ENCODE assay signal across 1 cellular context in genomic region chr12:11171145-11171952, GRCh38.
A peak's percentile ranks its signal among the peaks of the same experiment; 100 is the strongest.
TF ChIP-seq lines count a peak whose summit lies in the region.

Gene SMIM10L1, plus strand, starts transcription at chr12:11171194. Its CDS starts 163 bp downstream, at chr12:11171357.

TF ChIP-seq in GM12878, 131 proteins besides CTCF, POLR2A, EP300 and RAD21 (continued from another document and continues in another):
- TF ChIP-seq ZBTB4 (CRISPR knock-in tag; IDR thresholded peaks at IDR 0.05) (no peak), E2F8 (IDR thresholded peaks at IDR 0.05; ENCODE audit: low read depth, partially characterized antibody) (no peak), NR2C1 (IDR thresholded peaks at IDR 0.05) (peak; percentile 24; the same call in 1 of the 2 replicates), HCFC1 (IDR thresholded peaks at IDR 0.05; ENCODE audit: low read length) (peak; percentile 67), RFX5 (IDR thresholded peaks at IDR 0.05; ENCODE audit: low read depth, low read length) (no peak), HDAC6 (IDR thresholded peaks at IDR 0.05; ENCODE audit: unreplicated experiment) (peak; percentile 24), JUND (IDR thresholded peaks at IDR 0.05; ENCODE audit: low read depth, low read length) (0 out of 2 replicates have a peak, but pooled peaks have one; percentile 4), RCOR1 (conservative IDR thresholded peaks at IDR 0.05; ENCODE audit: low read depth, low read length) (peak; percentile 98), POLR2AphosphoS2 (IDR thresholded peaks at IDR 0.05; ENCODE audit: low read depth, low read length) (peak; percentile 86), CBFB (IDR thresholded peaks at IDR 0.05; ENCODE audit: low read depth) (peak; percentile 98), ZNF592 (IDR thresholded peaks at IDR 0.05) (no peak), ZNF687 (IDR thresholded peaks at IDR 0.05) (peak; percentile 77; the same call in 1 of the 2 replicates), MXI1 (IDR thresholded peaks at IDR 0.05; ENCODE audit: low read depth, low read length) (peak; percentile 68; the same call in 1 of the 2 replicates), ZNF24 (IDR thresholded peaks at IDR 0.05) (no peak), ZBTB40 (IDR thresholded peaks at IDR 0.05; ENCODE audit: borderline replicate concordance) (peak; percentile 24; the same call in 1 of the 2 replicates), ZZZ3 (IDR thresholded peaks at IDR 0.05; ENCODE audit: control insufficient read depth, insufficient read length, low read depth) (no peak), NFYA (IDR thresholded peaks at IDR 0.05; ENCODE audit: borderline replicate concordance, low read depth, low read length) (no peak), MAX (IDR thresholded peaks at IDR 0.05; ENCODE audit: low read depth, low read length) (0 out of 2 replicates have a peak, but pooled peaks have one; percentile 29), REST (IDR thresholded peaks at IDR 0.05; ENCODE audit: low read depth, low read length) (0 out of 2 replicates have a peak, but pooled peaks have one; percentile 1), NBN (IDR thresholded peaks at IDR 0.05) (peak; percentile 61; the same call in 1 of the 2 replicates), SMAD1 (IDR thresholded peaks at IDR 0.05; ENCODE audit: low read depth, partially characterized antibody) (no peak), IRF3 (IDR thresholded peaks at IDR 0.05) (no peak), ZSCAN29 (IDR thresholded peaks at IDR 0.05) (no peak), SRF (IDR thresholded peaks at IDR 0.05; ENCODE audit: low read depth in 2 of 2, low read length in 2 of 2) (0 out of 4 replicates have a peak, but pooled peaks of 1 of the 2 experiments have one; percentile 24), USF1 (IDR thresholded peaks at IDR 0.05; ENCODE audit: borderline replicate concordance, extremely low read length, insufficient read depth, low read depth, low read length) (no peak), SP1 (IDR thresholded peaks at IDR 0.05; ENCODE audit: low read depth, low read length) (no peak), SUPT20H (IDR thresholded peaks at IDR 0.05; ENCODE audit: borderline replicate concordance, control insufficient read depth, low read depth, low read length) (no peak)
